Comparison of ENCODE assay signal across 35 cellular contexts in genomic region chr14:74350211-74350943, GRCh38. TPM values are rescaled to one million over a fixed set of nuclear protein-coding genes. Genes with fewer than 3 reads are reported as not detected.
A peak's percentile ranks its signal among the peaks of the same experiment; 100 is the strongest.
DNase-seq lines count a peak whose midpoint lies in the region; TF ChIP-seq lines count a peak whose summit lies in the region.
"Had no signal": no experiment of that assay in that cellular context is flagged by ENCODE, and none has a peak within 500 bp of the region (broad histone marks: within the 10 kb centered on the region; RNA-seq: fewer than 3 reads in every experiment).

No MANE protein-coding gene starts in this region.

- H3K4me1 Mint-ChIP-seq in progenitor cell of endocrine pancreas (ENCODE audit: low read depth) = peaks cover 26% of the 10 kb centered on the region
- H3K4me1 Mint-ChIP-seq: activated CD4-positive, alpha-beta T cell treated with anti-CD3 and anti-CD28 coated beads for 36 hours; CD14-positive monocyte; naive B cell; stimulated activated memory B cell treated with anti-CD40 and anti-IgM and Interleukin-4, amounts not matched to agents 10 μg/mL and 1 μg/mL and 100 μg/mL, for 72 hours had no signal

- H3K4me1 ChIP-seq in HEK293 (ENCODE audit: control insufficient read depth, insufficient read depth, low read length) = peaks cover 5% of the 10 kb centered on the region; the same call in 1 of the 2 replicates
- H3K4me1 ChIP-seq in NT2/D1 (ENCODE audit: insufficient read depth, insufficient read length) = no peaks in the 10 kb centered on the region
- peaks cover 10% of the 10 kb centered on the region for H3K4me1 ChIP-seq in iPS-15b (ENCODE audit: control insufficient read depth, insufficient read depth, low read length)
- H3K4me1 ChIP-seq: gastroesophageal sphincter had no signal

- TF ChIP-seq CTCF in HEK293 (tag by site-specific recombination; IDR thresholded peaks at IDR 0.05) (no peak), progenitor cell of endocrine pancreas (IDR thresholded peaks at IDR 0.05; ENCODE audit: unreplicated experiment) (no peak), GM10248 (IDR thresholded peaks at IDR 0.05; ENCODE audit: control extremely low read depth, extremely low read depth, low read depth, missing control alignments) (no peak)

- H3K27me3 Mint-ChIP-seq in progenitor cell of endocrine pancreas = no peaks in the 10 kb centered on the region
- H3K27me3 Mint-ChIP-seq: activated CD4-positive, alpha-beta T cell treated with anti-CD3 and anti-CD28 coated beads for 36 hours had no signal

- no peaks in the 10 kb centered on the region for H3K9me3 Mint-ChIP-seq in progenitor cell of endocrine pancreas (ENCODE audit: low read depth)
- H3K9me3 Mint-ChIP-seq: activated naive CD4-positive, alpha-beta T cell treated with anti-CD3 and anti-CD28 coated beads, Interleukin-2, amount 50 U/mL, for 72 hours; activated T-helper 2 cell treated with anti-CD3 and anti-CD28 coated beads, Interferon-gamma antibody, Interleukin-2, Interleukin-4, amounts not matched to agents 10 μg/mL and 5 μg/mL and 100 μg/mL, durations not matched to agents 14 hours and 24 hours and 36 hours; CD14-positive monocyte; mesothelial cell of epicardium; naive B cell; stimulated activated memory B cell treated with anti-CD40 and anti-IgM and Interleukin-4, amounts not matched to agents 10 μg/mL and 1 μg/mL and 100 μg/mL, for 72 hours; T-helper 2 cell treated with Interferon-gamma antibody and Interleukin-4, amounts not matched to agents 5 μg/mL and 100 μg/mL, for 36 hours; type B pancreatic cell had no signal

- H3K36me3 Mint-ChIP-seq in progenitor cell of endocrine pancreas (ENCODE audit: insufficient read depth) = no peaks in the 10 kb centered on the region
- H3K36me3 Mint-ChIP-seq: activated naive CD4-positive, alpha-beta T cell treated with anti-CD3 and anti-CD28 coated beads, Interleukin-2, amount 50 U/mL, for 72 hours; CD14-positive monocyte; mesothelial cell of epicardium; naive B cell; stimulated activated memory B cell treated with anti-CD40 and anti-IgM and Interleukin-4, amounts not matched to agents 10 μg/mL and 1 μg/mL and 100 μg/mL, for 72 hours; type B pancreatic cell had no signal

- H3K4me3 Mint-ChIP-seq in progenitor cell of endocrine pancreas (ENCODE audit: low read depth) = peak overlapping the region; percentile 54
- H3K4me3 Mint-ChIP-seq: activated CD4-positive, alpha-beta T cell treated with anti-CD3 and anti-CD28 coated beads for 36 hours; CD14-positive monocyte; mesothelial cell of epicardium; naive B cell; stimulated activated memory B cell treated with anti-CD40 and anti-IgM and Interleukin-4, amounts not matched to agents 10 μg/mL and 1 μg/mL and 100 μg/mL, for 72 hours; T-helper 2 cell treated with Interferon-gamma antibody and Interleukin-4, amounts not matched to agents 5 μg/mL and 100 μg/mL, for 36 hours; type B pancreatic cell had no signal

- CTCF ChIA-PET in HEK293 (lab: Yijun Ruan, JAX) (interaction anchor here (0.8 to 1.5 kb wide), 2 partner anchors 129 to 484 kb away, joined by 3 to 6 read pairs; no protein-coding TSS in a partner anchor), GM10248 (lab: Yijun Ruan, JAX) (interaction anchor here (1.0 to 1.4 kb wide), 3 partner anchors 10 to 13 kb away, joined by 4 read pairs; no protein-coding TSS in a partner anchor)

- H3K27me3 ChIP-seq in NT2/D1 (ENCODE audit: insufficient read depth, insufficient read length) (no peaks in the 10 kb centered on the region), iPS-15b (ENCODE audit: control insufficient read depth, insufficient read depth, low read length) (no peaks in the 10 kb centered on the region)

- H3K9ac ChIP-seq in NT2/D1 (ENCODE audit: insufficient read length, low read depth) = peak overlapping the region; percentile 91
- H3K9ac ChIP-seq in iPS-15b (ENCODE audit: low read depth, low read length) = peak overlapping the region; percentile 99

- H3K36me3 ChIP-seq in HEK293 (ENCODE audit: control insufficient read depth in 2 of 2, insufficient read depth in 1 of 2, low read length in 2 of 2) = no peaks in the 10 kb centered on the region
- H3K36me3 ChIP-seq in NT2/D1 (ENCODE audit: insufficient read depth, insufficient read length, low read length) = peaks cover 21% of the 10 kb centered on the region
- no peaks in the 10 kb centered on the region for H3K36me3 ChIP-seq in iPS-15b (ENCODE audit: control insufficient read depth, insufficient read depth, low read length)
- H3K36me3 ChIP-seq: brain microvascular endothelial cell, gastroesophageal sphincter had no signal

- H3K27ac Mint-ChIP-seq in progenitor cell of endocrine pancreas = peak overlapping the region; percentile 74
- H3K27ac Mint-ChIP-seq: activated CD4-positive, alpha-beta T cell treated with anti-CD3 and anti-CD28 coated beads for 36 hours; activated naive CD4-positive, alpha-beta T cell treated with anti-CD3 and anti-CD28 coated beads, Interleukin-2, amount 50 U/mL, for 72 hours; activated T-helper 2 cell treated with anti-CD3 and anti-CD28 coated beads, Interferon-gamma antibody, Interleukin-2, Interleukin-4, amounts not matched to agents 10 μg/mL and 5 μg/mL and 100 μg/mL, durations not matched to agents 14 hours and 24 hours and 36 hours; mesothelial cell of epicardium; naive B cell; stimulated activated memory B cell treated with anti-CD40 and anti-IgM and Interleukin-4, amounts not matched to agents 10 μg/mL and 1 μg/mL and 100 μg/mL, for 72 hours; T-helper 2 cell treated with Interferon-gamma antibody and Interleukin-4, amounts not matched to agents 5 μg/mL and 100 μg/mL, for 36 hours; type B pancreatic cell had no signal

- no peak overlapping the region for H3K27ac ChIP-seq in HEK293 (ENCODE audit: extremely low read depth, low read depth, low read length)
- H3K27ac ChIP-seq: brain microvascular endothelial cell, gastroesophageal sphincter had no signal

- H3K9me3 ChIP-seq in HEK293 (ENCODE audit: control insufficient read depth, insufficient read depth, low read depth, low read length) (no peaks in the 10 kb centered on the region), NT2/D1 (ENCODE audit: insufficient read depth, low read length) (no peaks in the 10 kb centered on the region), iPS-15b (ENCODE audit: control insufficient read depth, insufficient read depth, low read length) (no peaks in the 10 kb centered on the region)
- H3K9me3 ChIP-seq: gastroesophageal sphincter had no signal

- DNase-seq in NT2/D1 (ENCODE audit: low read depth, low spot score) (no peak), progenitor cell of endocrine pancreas (ENCODE audit: low spot score, unreplicated experiment) (no peak), GM10248 (ENCODE audit: extremely low spot score) (no peak), T-helper 9 cell (no peak), foreskin melanocyte (no peak)
- DNase-seq: activated CD4-positive, alpha-beta T cell treated with anti-CD3 and anti-CD28 coated beads for 36 hours; activated CD8-positive, alpha-beta memory T cell treated with anti-CD3 and anti-CD28 coated beads for 24 hours; activated T-cell treated with anti-CD3 and anti-CD28 coated beads for 4 hours; amygdala; brain microvascular endothelial cell; DMS79 treated with DMSO at 0.1 percent for 48 hours; GF-D8; IMR-90; islet precursor cell; left ventricle myocardium superior; naive B cell; NCI-H1436 treated with DMSO at 0.1 percent for 48 hours; NCI-H2081 treated with DMSO at 0.1 percent for 48 hours; NCI-H446 treated with DMSO at 0.1 percent for 48 hours; NCI-H82; nucleus accumbens had no signal

- POLR2A ChIA-PET in HEK293 (lab: Yijun Ruan, JAX) (interaction anchor here (0.8 kb wide), 1 partner anchor 12 kb away, joined by 3 read pairs; no protein-coding TSS in a partner anchor), GM10248 (lab: Yijun Ruan, JAX) (no interaction called here)

- H3K4me3 ChIP-seq in HEK293 (ENCODE audit: low read depth, low read length) = no peak overlapping the region
- H3K4me3 ChIP-seq in NT2/D1 (ENCODE audit: insufficient read length, low read depth) = peak overlapping the region; percentile 82
- H3K4me3 ChIP-seq in iPS-15b (ENCODE audit: low read depth, low read length) = peak overlapping the region; percentile 94
- H3K4me3 ChIP-seq: gastroesophageal sphincter had no signal

TF ChIP-seq in HEK293, 187 proteins besides CTCF, POLR2A, EP300 and RAD21:
- no peak for TF ChIP-seq ZNF548 (tag by site-specific recombination; IDR thresholded peaks at IDR 0.05)
- no peak for TF ChIP-seq ZNF214 (tag by site-specific recombination; IDR thresholded peaks at IDR 0.05; ENCODE audit: borderline replicate concordance)
- TF ChIP-seq, protein P1, sequence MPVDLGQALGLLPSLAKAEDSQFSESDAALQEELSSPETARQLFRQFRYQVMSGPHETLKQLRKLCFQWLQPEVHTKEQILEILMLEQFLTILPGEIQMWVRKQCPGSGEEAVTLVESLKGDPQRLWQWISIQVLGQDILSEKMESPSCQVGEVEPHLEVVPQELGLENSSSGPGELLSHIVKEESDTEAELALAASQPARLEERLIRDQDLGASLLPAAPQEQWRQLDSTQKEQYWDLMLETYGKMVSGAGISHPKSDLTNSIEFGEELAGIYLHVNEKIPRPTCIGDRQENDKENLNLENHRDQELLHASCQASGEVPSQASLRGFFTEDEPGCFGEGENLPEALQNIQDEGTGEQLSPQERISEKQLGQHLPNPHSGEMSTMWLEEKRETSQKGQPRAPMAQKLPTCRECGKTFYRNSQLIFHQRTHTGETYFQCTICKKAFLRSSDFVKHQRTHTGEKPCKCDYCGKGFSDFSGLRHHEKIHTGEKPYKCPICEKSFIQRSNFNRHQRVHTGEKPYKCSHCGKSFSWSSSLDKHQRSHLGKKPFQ (tag by site-specific recombination; IDR thresholded peaks at IDR 0.05) = peak; percentile 59
- no peak for TF ChIP-seq ZNF10 (tag by site-specific recombination; IDR thresholded peaks at IDR 0.05)
- TF ChIP-seq KLF16 (tag by site-specific recombination; IDR thresholded peaks at IDR 0.05) = no peak
- TF ChIP-seq ZNF654 (tag by site-specific recombination; IDR thresholded peaks at IDR 0.05; ENCODE audit: low read depth) = no peak
- TF ChIP-seq ZNF677 (tag by site-specific recombination; IDR thresholded peaks at IDR 0.05) = no peak
- no peak for TF ChIP-seq ZNF146 (tag by site-specific recombination; IDR thresholded peaks at IDR 0.05)
- TF ChIP-seq KLF1 (tag by site-specific recombination; IDR thresholded peaks at IDR 0.05) = 0 out of 2 replicates have a peak, but pooled peaks have one; percentile 23

RNA-seq across cellular contexts. Expression of gene VRTN, which starts 2.1 kb away (rescaled TPM):
- 1.2 and 1.5 TPM in 2 replicates for total RNA-seq in progenitor cell of endocrine pancreas
- total RNA-seq: activated CD4-positive, alpha-beta T cell treated with anti-CD3 and anti-CD28 coated beads for 36 hours; activated naive CD4-positive, alpha-beta T cell treated with anti-CD3 and anti-CD28 coated beads, Interleukin-2, amount 50 U/mL, for 72 hours; activated T-helper 2 cell treated with anti-CD3 and anti-CD28 coated beads, Interferon-gamma antibody, Interleukin-2, Interleukin-4, amounts not matched to agents 10 μg/mL and 5 μg/mL and 100 μg/mL, durations not matched to agents 14 hours and 24 hours and 36 hours; chondrocyte; fibroblast of lung; gastroesophageal sphincter; H4; IMR-90; left ventricle myocardium superior; mesothelial cell of epicardium; RPMI7951 had no signal

RNA-seq across cellular contexts. Expression of gene ABCD4, which starts 47.6 kb away (rescaled TPM):
- 155 and 158 TPM in 2 replicates for total RNA-seq in progenitor cell of endocrine pancreas
